Comparison of ENCODE assay signal across 27 cellular contexts in genomic region chr14:74698894-74699293, GRCh38. TPM values are rescaled to one million over a fixed set of nuclear protein-coding genes. Genes with fewer than 3 reads are reported as not detected.
DNase-seq lines count a peak whose midpoint lies in the region; ATAC-seq, FAIRE-seq and TF ChIP-seq lines count a peak whose summit lies in the region.
"Had no signal": no experiment of that assay in that cellular context is flagged by ENCODE, and none has a peak within 500 bp of the region (broad histone marks: within the 10 kb centered on the region; RNA-seq: fewer than 3 reads in every experiment).

No MANE protein-coding gene starts in this region.

- no peak overlapping the region for H3K4me3 Mint-ChIP-seq in MCF 10A (ENCODE audit: unreplicated experiment)

- peaks cover 12% of the 10 kb centered on the region for H3K4me1 Mint-ChIP-seq in MCF 10A (ENCODE audit: insufficient read depth, unreplicated experiment)

- H3K9ac ChIP-seq in keratinocyte (ENCODE audit: control insufficient read depth, extremely low read depth, insufficient read depth, low read length) (peak overlapping the region; percentile 8), neuronal stem cell (ENCODE audit: low read depth, low read length, poor library complexity) (no peak overlapping the region)
- H3K9ac ChIP-seq: GM23248 had no signal

- no peak overlapping the region for H3K23ac ChIP-seq in neuronal stem cell (ENCODE audit: low read depth, low read length, poor library complexity)

- no peak overlapping the region for H3K4ac ChIP-seq in neuronal stem cell (ENCODE audit: low read length)

- H3K27ac Mint-ChIP-seq in MCF 10A (ENCODE audit: low read depth, unreplicated experiment): no peak overlapping the region

- H3K4me3 ChIP-seq in breast epithelium (no peak overlapping the region), epithelial cell of esophagus (ENCODE audit: low read length) (no peak overlapping the region), keratinocyte (ENCODE audit: control insufficient read depth in 2 of 3, extremely low read depth in 1 of 3, insufficient read depth in 2 of 3, low read depth in 1 of 3, low read length in 3 of 3) (no peak overlapping the region), neuronal stem cell (ENCODE audit: low read length in 2 of 2) (no peak overlapping the region)
- H3K4me3 ChIP-seq: GM23248, PC-9 had no signal

- peaks cover 7 to 9% of the 10 kb centered on the region in 2 donors for H3K9me3 ChIP-seq in breast epithelium
- peaks cover 5% of the 10 kb centered on the region for H3K9me3 ChIP-seq in keratinocyte (ENCODE audit: control insufficient read depth, low read depth, low read length)
- peaks cover 2 to 14% of the 10 kb centered on the region in 2 donors for H3K9me3 ChIP-seq in neuronal stem cell (replicated peaks in 1 of 2; ENCODE audit: control insufficient read depth in 2 of 2, insufficient read depth in 1 of 2, low read depth in 1 of 2, low read length in 2 of 2)
- H3K9me3 ChIP-seq: BE2C had no signal

- intact Hi-C loops in MCF 10A (cut with micrococcal nuclease) (no loop called here), breast epithelium (cut with DNase I; ENCODE audit: low total_unique reads) (no loop called here)

- peaks cover 79% of the 10 kb centered on the region for H3K79me2 ChIP-seq in keratinocyte (ENCODE audit: control insufficient read depth, insufficient read depth, low read length)

- H2BK12ac ChIP-seq in neuronal stem cell (ENCODE audit: low read length): no peak overlapping the region

- dilution Hi-C loops in keratinocyte (cut with MboI; ENCODE audit: extremely low pct_ligation_motif_present, low sequenced_read_pairs): no loop called here

- POLR2A ChIA-PET in MCF 10A (lab: Yijun Ruan, JAX): no interaction called here

- no peaks in the 10 kb centered on the region for H3K27me3 Mint-ChIP-seq in MCF 10A (ENCODE audit: insufficient read depth, unreplicated experiment)

- H3K4me1 ChIP-seq in breast epithelium: no peaks in the 10 kb centered on the region
- H3K4me1 ChIP-seq in keratinocyte (ENCODE audit: control insufficient read depth, extremely low read depth, insufficient read depth, low read length): peaks cover 28% of the 10 kb centered on the region
- H3K4me1 ChIP-seq in neuronal stem cell (ENCODE audit: control insufficient read depth in 2 of 2, insufficient read depth in 1 of 2, low read depth in 1 of 2, low read length in 2 of 2): no peaks in the 10 kb centered on the region
- H3K4me1 ChIP-seq: BE2C had no signal

- no peak overlapping the region for H2BK15ac ChIP-seq in neuronal stem cell (ENCODE audit: low read length)

- H3K14ac ChIP-seq in neuronal stem cell (ENCODE audit: low read length): no peak overlapping the region

- no peak overlapping the region for H3K27ac ChIP-seq in breast epithelium
- H3K27ac ChIP-seq in keratinocyte (ENCODE audit: control insufficient read depth, insufficient read depth, low read length): peak overlapping the region; percentile 45
- no peak overlapping the region for H3K27ac ChIP-seq in neuronal stem cell (replicated peaks; ENCODE audit: low read length)
- H3K27ac ChIP-seq: 22Rv1, PC-9 had no signal

- TF ChIP-seq CTCF in MCF 10A (IDR thresholded peaks at IDR 0.05; ENCODE audit: unreplicated experiment): no peak
- TF ChIP-seq CTCF in breast epithelium (IDR thresholded peaks at IDR 0.05): no peak
- no peak for TF ChIP-seq CTCF in epithelial cell of esophagus (IDR thresholded peaks at IDR 0.05; ENCODE audit: insufficient read depth, low read depth, low read length, missing control alignments)
- no peak for TF ChIP-seq CTCF in keratinocyte (optimal IDR thresholded peaks at IDR 0.05 in 1 of 3, IDR thresholded peaks at IDR 0.05 in 1 of 3, conservative IDR thresholded peaks at IDR 0.05 in 1 of 3; ENCODE audit: extremely low read depth in 1 of 3, insufficient read depth in 2 of 3, low read length in 3 of 3)

- H2AK5ac ChIP-seq in neuronal stem cell (ENCODE audit: low read depth, low read length): no peak overlapping the region

- H3K27me3 ChIP-seq in breast epithelium (no peaks in the 10 kb centered on the region), keratinocyte (ENCODE audit: control insufficient read depth, extremely low read depth, insufficient read depth, low read length) (no peaks in the 10 kb centered on the region), neuronal stem cell (ENCODE audit: control insufficient read depth in 3 of 3, insufficient read depth in 3 of 3, low read depth in 1 of 3, low read length in 3 of 3) (no peaks in the 10 kb centered on the region)
- H3K27me3 ChIP-seq: BE2C had no signal

- peak; percentile 48 for DNase-seq in MCF 10A (ENCODE audit: unreplicated experiment)
- DNase-seq in breast epithelium (ENCODE audit: low spot score in 2 of 2): no peak
- peak; percentile 91 for DNase-seq in epithelial cell of esophagus (ENCODE audit: low read depth)
- peak; percentile 44 for DNase-seq in keratinocyte (ENCODE audit: low read depth, low spot score)
- DNase-seq in neuronal stem cell (ENCODE audit: low spot score): no peak
- DNase-seq in islet precursor cell: no peak
- no peak for DNase-seq in NCI-H69 (lab: John Stamatoyannopoulos, UW)
- DNase-seq: ACHN; BE2C; DMS153; DND-41; GM23248; H7; Karpas-422; NCI-H1092 treated with DMSO at 0.1 percent for 48 hours; NCI-H1436 treated with DMSO at 0.1 percent for 48 hours; NCI-H187 treated with DMSO at 0.1 percent for 48 hours; NCI-H2107; NCI-H524; NCI-H82; NK-92 treated with Interleukin-12 subunit alpha and Interleukin-12 subunit beta, amount 100 ng/mL, for 24 hours; PC-9; SHP77 had no signal

- H4K8ac ChIP-seq in neuronal stem cell (ENCODE audit: low read depth, low read length): no peak overlapping the region

- peak; percentile 92 for FAIRE-seq in keratinocyte (lab: Jason Lieb, UNC)
- FAIRE-seq: GM18507, HepG2 had no signal

- H3K4me2 ChIP-seq in keratinocyte (ENCODE audit: control insufficient read depth, extremely low read depth, insufficient read depth, low read depth, low read length) (peak overlapping the region; percentile 78), neuronal stem cell (ENCODE audit: insufficient read depth, low read length, poor library complexity, severe bottlenecking) (no peak overlapping the region)
- H3K4me2 ChIP-seq: PC-9 had no signal

- H3K9me3 Mint-ChIP-seq in MCF 10A (ENCODE audit: unreplicated experiment): peaks cover 18% of the 10 kb centered on the region

- peaks cover 6% of the 10 kb centered on the region for H4K20me1 ChIP-seq in keratinocyte (ENCODE audit: control insufficient read depth, extremely low read depth, insufficient read depth, low read length)

- H3K36me3 ChIP-seq in breast epithelium (no peaks in the 10 kb centered on the region), keratinocyte (ENCODE audit: control insufficient read depth in 2 of 2, extremely low read depth in 1 of 2, insufficient read depth in 2 of 2, low read length in 2 of 2) (peaks cover 1 to 17% of the 10 kb centered on the region in 2 experiments), neuronal stem cell (replicated peaks in 1 of 2; ENCODE audit: control insufficient read depth in 2 of 2, insufficient read depth in 2 of 2, low read length in 2 of 2) (peaks cover 0 to 16% of the 10 kb centered on the region in 2 donors)

- H2AFZ ChIP-seq in keratinocyte (ENCODE audit: control insufficient read depth, low read length) (no peak overlapping the region), neuronal stem cell (ENCODE audit: low read length) (no peak overlapping the region)
- H2AFZ ChIP-seq: GM23248, PC-9 had no signal

- H3K18ac ChIP-seq in neuronal stem cell (ENCODE audit: low read length): no peak overlapping the region

- ATAC-seq in HG02642 (IDR thresholded peaks at IDR 0.05; ENCODE audit: poor library complexity, unreplicated experiment): no peak
- ATAC-seq: HepG2 had no signal

- BruUV-seq in MCF 10A (replicated peaks; lab: Mats Ljungman, UMichigan): no TSS peak

- peaks cover 16% of the 10 kb centered on the region for H3K36me3 Mint-ChIP-seq in MCF 10A (ENCODE audit: insufficient read depth, unreplicated experiment)

- no peak overlapping the region for H2BK120ac ChIP-seq in neuronal stem cell (ENCODE audit: low read depth, low read length)

- CTCF ChIA-PET in MCF 10A (lab: Yijun Ruan, JAX): interaction anchor here (0.6 kb wide), 1 partner anchor 93 kb away, joined by 3 read pairs; no protein-coding TSS in a partner anchor

- H4K91ac ChIP-seq in neuronal stem cell (ENCODE audit: low read depth, low read length, poor library complexity): no peak overlapping the region

- TF ChIP-seq POLR2A in breast epithelium (IDR thresholded peaks at IDR 0.05): no peak

- no CpG with 5 or more reads among the region's 2 CpGs for WGBS in neuronal stem cell (ENCODE audit: extremely low coverage in 2 of 2, insufficient read length in 2 of 2, insufficient replicate concordance in 1 of 2), 2 donors

- H3K79me1 ChIP-seq in neuronal stem cell (ENCODE audit: low read depth, low read length): peaks cover 5% of the 10 kb centered on the region

- no peak overlapping the region for H2BK5ac ChIP-seq in neuronal stem cell (ENCODE audit: low read length)

- H3K9me1 ChIP-seq in keratinocyte (ENCODE audit: control insufficient read depth, extremely low read depth, insufficient read depth, low read length): peaks cover 2% of the 10 kb centered on the region

RNA-seq across cellular contexts. Expression of gene AREL1, which starts 14.0 kb away (rescaled TPM):
- total RNA-seq in MCF 10A (2022): 27.7 and 29.8 TPM in 2 replicates
- total RNA-seq in breast epithelium: 10 to 100 TPM; 17.0 to 24.3 (median 24.0) TPM
- 31.2 to 40.6 TPM (median 36.7 TPM) in 3 replicates for polyA plus RNA-seq in keratinocyte
- polyA plus RNA-seq in keratinocyte (2011; ENCODE audit: low read depth): 10.7 TPM
- polyA plus RNA-seq in keratinocyte (2011; cell fraction: cytosol; rRNA removed): 24.1 and 34.0 TPM in 2 replicates
- 63.3 and 63.7 TPM in 2 replicates for polyA plus RNA-seq in keratinocyte (2011; cell fraction: nucleus; rRNA removed)
- 13.2 and 23.4 TPM in 2 replicates for polyA plus RNA-seq in keratinocyte (2012; ENCODE audit: low replicate concordance)
- 111 to 164 TPM (median 118 TPM) in 3 replicates for polyA minus RNA-seq in keratinocyte
- polyA minus RNA-seq in keratinocyte (2011; cell fraction: cytosol; rRNA and poly(A)+ RNA removed): 65.2 TPM
- 90.4 and 112 TPM in 2 replicates for polyA minus RNA-seq in keratinocyte (2011; cell fraction: nucleus; rRNA and poly(A)+ RNA removed)
- 29.2 TPM for polyA plus RNA-seq in neuronal stem cell (2013, experiment 1 of 2)
- polyA plus RNA-seq in neuronal stem cell (2013, experiment 2 of 2): 29.2 TPM

RNA-seq across cellular contexts. Expression of gene FCF1, which starts 14.1 kb away (rescaled TPM):
- 61.5 and 62.3 TPM in 2 replicates for total RNA-seq in MCF 10A (2022)
- 10 to 100 TPM; 29.4 to 34.6 (median 33.8) TPM for total RNA-seq in breast epithelium
- 49.0 to 86.8 TPM (median 53.5 TPM) in 3 replicates for polyA plus RNA-seq in keratinocyte
- polyA plus RNA-seq in keratinocyte (2011; ENCODE audit: low read depth): 35.4 TPM
- polyA plus RNA-seq in keratinocyte (2011; cell fraction: cytosol; rRNA removed): 58.7 and 112 TPM in 2 replicates
- 49.0 and 63.8 TPM in 2 replicates for polyA plus RNA-seq in keratinocyte (2011; cell fraction: nucleus; rRNA removed)
- polyA plus RNA-seq in keratinocyte (2012; ENCODE audit: low replicate concordance): 49.5 and 51.8 TPM in 2 replicates
- polyA minus RNA-seq in keratinocyte: 16.6 to 90.7 TPM (median 50.3 TPM) in 3 replicates
- 18.8 TPM for polyA minus RNA-seq in keratinocyte (2011; cell fraction: cytosol; rRNA and poly(A)+ RNA removed)
- polyA minus RNA-seq in keratinocyte (2011; cell fraction: nucleus; rRNA and poly(A)+ RNA removed): 7.9 and 31.7 TPM in 2 replicates
- polyA plus RNA-seq in neuronal stem cell (2013, experiment 1 of 2): 52.6 TPM
- 52.0 TPM for polyA plus RNA-seq in neuronal stem cell (2013, experiment 2 of 2)

Comparison
In these comparisons a context has a peak if more than half of its experiments do, and no peak if none do; other contexts are left out.
1. DNase-seq: peak in MCF 10A (single experiment), epithelial cell of esophagus (single experiment) and keratinocyte (single experiment); none in breast epithelium (0 of 2), neuronal stem cell (single experiment), islet precursor cell (single experiment) and NCI-H69 (single experiment).